Comparison of ENCODE assay signal across 1 cellular context in genomic region chr7:93160410-93160809, GRCh38.
TF ChIP-seq lines count a peak whose summit lies in the region.

No MANE protein-coding gene starts in this region.

TF ChIP-seq in SK-N-SH treated with all-trans-retinoic acid at 6 μM for 48 hours, 23 proteins besides CTCF, POLR2A, EP300 and RAD21 (continued from another document):
- no peak for TF ChIP-seq BACH2 (CRISPR knock-in tag; IDR thresholded peaks at IDR 0.05; ENCODE audit: borderline replicate concordance)
- no peak for TF ChIP-seq ZFP30 (CRISPR knock-in tag; IDR thresholded peaks at IDR 0.05)
- TF ChIP-seq OSR1 (CRISPR knock-in tag; IDR thresholded peaks at IDR 0.05): no peak
- TF ChIP-seq ARNTL (CRISPR knock-in tag; IDR thresholded peaks at IDR 0.05; ENCODE audit: borderline replicate concordance, low read depth): no peak
- no peak for TF ChIP-seq CSRNP3 (CRISPR knock-in tag; IDR thresholded peaks at IDR 0.05)
- peak; percentile 43; the same call in 1 of the 2 replicates for TF ChIP-seq ZNF8 (CRISPR knock-in tag; IDR thresholded peaks at IDR 0.05)
- TF ChIP-seq GLIS3 (CRISPR knock-in tag; IDR thresholded peaks at IDR 0.05): 0 out of 2 replicates have a peak, but pooled peaks have one; percentile 19
- TF ChIP-seq CSDC2 (CRISPR knock-in tag; IDR thresholded peaks at IDR 0.05): peak; percentile 67; the same call in 1 of the 2 replicates
- TF ChIP-seq TCF4 (CRISPR knock-in tag; IDR thresholded peaks at IDR 0.05; ENCODE audit: borderline replicate concordance): peak; percentile 61; the same call in 1 of the 2 replicates
- TF ChIP-seq ZNF70 (CRISPR knock-in tag; IDR thresholded peaks at IDR 0.05): no peak
- TF ChIP-seq PPARA (CRISPR knock-in tag; IDR thresholded peaks at IDR 0.05; ENCODE audit: borderline replicate concordance): no peak
- no peak for TF ChIP-seq TSHZ2 (CRISPR knock-in tag; IDR thresholded peaks at IDR 0.05)
- peak; percentile 99 for TF ChIP-seq ISL1 (CRISPR knock-in tag; IDR thresholded peaks at IDR 0.05)
- TF ChIP-seq, protein P1, sequence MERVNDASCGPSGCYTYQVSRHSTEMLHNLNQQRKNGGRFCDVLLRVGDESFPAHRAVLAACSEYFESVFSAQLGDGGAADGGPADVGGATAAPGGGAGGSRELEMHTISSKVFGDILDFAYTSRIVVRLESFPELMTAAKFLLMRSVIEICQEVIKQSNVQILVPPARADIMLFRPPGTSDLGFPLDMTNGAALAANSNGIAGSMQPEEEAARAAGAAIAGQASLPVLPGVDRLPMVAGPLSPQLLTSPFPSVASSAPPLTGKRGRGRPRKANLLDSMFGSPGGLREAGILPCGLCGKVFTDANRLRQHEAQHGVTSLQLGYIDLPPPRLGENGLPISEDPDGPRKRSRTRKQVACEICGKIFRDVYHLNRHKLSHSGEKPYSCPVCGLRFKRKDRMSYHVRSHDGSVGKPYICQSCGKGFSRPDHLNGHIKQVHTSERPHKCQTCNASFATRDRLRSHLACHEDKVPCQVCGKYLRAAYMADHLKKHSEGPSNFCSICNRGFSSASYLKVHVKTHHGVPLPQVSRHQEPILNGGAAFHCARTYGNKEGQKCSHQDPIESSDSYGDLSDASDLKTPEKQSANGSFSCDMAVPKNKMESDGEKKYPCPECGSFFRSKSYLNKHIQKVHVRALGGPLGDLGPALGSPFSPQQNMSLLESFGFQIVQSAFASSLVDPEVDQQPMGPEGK (CRISPR knock-in tag; IDR thresholded peaks at IDR 0.05; ENCODE audit: borderline replicate concordance): peak; percentile 95; the same call in 1 of the 2 replicates
- peak; percentile 98 for TF ChIP-seq CREB5 (CRISPR knock-in tag; IDR thresholded peaks at IDR 0.05; ENCODE audit: low read depth)
